8 cellular contexts compared by ENCODE assay signal in genomic region chr16:87387942-87388817, GRCh38. TPM values are rescaled to one million over a fixed set of nuclear protein-coding genes. Genes with fewer than 3 reads are reported as not detected.
DNase-seq lines count a peak whose midpoint lies in the region; ATAC-seq and TF ChIP-seq lines count a peak whose summit lies in the region.

No MANE protein-coding gene starts in this region.

- intact Hi-C loops in left ventricle myocardium superior (cut with micrococcal nuclease) = no loop called here

- peak; percentile 91 for DNase-seq in NCI-H1694 treated with DMSO at 0.1 percent for 48 hours (lab: John Stamatoyannopoulos, UW)
- DNase-seq in left ventricle myocardium superior = peak; percentile 87
- peak; percentile 68 for DNase-seq in progenitor cell of endocrine pancreas (ENCODE audit: low spot score, unreplicated experiment)
- DNase-seq in ureter (ENCODE audit: low spot score) = peak; percentile 96

- H3K9me3 Mint-ChIP-seq in T-helper 1 cell treated with Interleukin-12 subunit alpha and Interleukin-12 subunit beta and Interleukin-4 antibody, amounts not matched to agents 30 μg/mL and 1 μg/mL, for 36 hours = no peaks in the 10 kb centered on the region
- no peaks in the 10 kb centered on the region for H3K9me3 Mint-ChIP-seq in progenitor cell of endocrine pancreas (ENCODE audit: low read depth)

- H3K36me3 Mint-ChIP-seq in T-helper 1 cell treated with Interleukin-12 subunit alpha and Interleukin-12 subunit beta and Interleukin-4 antibody, amounts not matched to agents 30 μg/mL and 1 μg/mL, for 36 hours (ENCODE audit: low read depth) = peaks cover 2% of the 10 kb centered on the region
- peaks cover 2% of the 10 kb centered on the region for H3K36me3 Mint-ChIP-seq in progenitor cell of endocrine pancreas (ENCODE audit: insufficient read depth)

- TF ChIP-seq CTCF in progenitor cell of endocrine pancreas (IDR thresholded peaks at IDR 0.05; ENCODE audit: unreplicated experiment) = no peak

- H3K4me1 Mint-ChIP-seq in T-helper 1 cell treated with Interleukin-12 subunit alpha and Interleukin-12 subunit beta and Interleukin-4 antibody, amounts not matched to agents 30 μg/mL and 1 μg/mL, for 36 hours (ENCODE audit: low read depth) = peaks cover 40% of the 10 kb centered on the region
- peaks cover 26% of the 10 kb centered on the region for H3K4me1 Mint-ChIP-seq in progenitor cell of endocrine pancreas (ENCODE audit: low read depth)

- H3K27me3 Mint-ChIP-seq in T-helper 1 cell treated with Interleukin-12 subunit alpha and Interleukin-12 subunit beta and Interleukin-4 antibody, amounts not matched to agents 30 μg/mL and 1 μg/mL, for 36 hours (ENCODE audit: low read depth) = no peaks in the 10 kb centered on the region
- H3K27me3 Mint-ChIP-seq in progenitor cell of endocrine pancreas = no peaks in the 10 kb centered on the region

- ATAC-seq in GM18502 (IDR thresholded peaks at IDR 0.05; ENCODE audit: poor library complexity, unreplicated experiment) = peak; percentile 50
- peak; percentile 46 for ATAC-seq in HG02943 (IDR thresholded peaks at IDR 0.05; ENCODE audit: low read depth, unreplicated experiment)
- ATAC-seq in left ventricle myocardium superior = peak; percentile 67

- H3K27ac Mint-ChIP-seq in T-helper 1 cell treated with Interleukin-12 subunit alpha and Interleukin-12 subunit beta and Interleukin-4 antibody, amounts not matched to agents 30 μg/mL and 1 μg/mL, for 36 hours = peak overlapping the region; percentile 95
- H3K27ac Mint-ChIP-seq in progenitor cell of endocrine pancreas = peak overlapping the region; percentile 98

- peak overlapping the region; percentile 51 for H3K4me3 Mint-ChIP-seq in T-helper 1 cell treated with Interleukin-12 subunit alpha and Interleukin-12 subunit beta and Interleukin-4 antibody, amounts not matched to agents 30 μg/mL and 1 μg/mL, for 36 hours
- peak overlapping the region; percentile 4 for H3K4me3 Mint-ChIP-seq in progenitor cell of endocrine pancreas (ENCODE audit: low read depth)

- peak overlapping the region; percentile 100 for H3K27ac ChIP-seq in angular gyrus (ENCODE audit: low read depth, low read length)

RNA-seq across cellular contexts. Expression of gene MAP1LC3B, which starts 4.0 kb away (rescaled TPM):
- total RNA-seq in left ventricle myocardium superior (134 TPM), progenitor cell of endocrine pancreas (44.1 and 46.2 TPM in 2 replicates), ureter (38.3 TPM)

RNA-seq across cellular contexts. Expression of gene FBXO31, which starts 4.6 kb away (rescaled TPM):
- total RNA-seq in left ventricle myocardium superior (71.7 TPM), progenitor cell of endocrine pancreas (21.6 and 23.5 TPM in 2 replicates), ureter (52.1 TPM)

Comparison
In these comparisons a context has a peak if more than half of its experiments do, and no peak if none do; other contexts are left out.
1. Peak in every context shown above with its lines: DNase-seq, ATAC-seq and H3K27ac ChIP-seq.